Comparison of ENCODE assay signal across 15 cellular contexts in the genomic region with DNA sequence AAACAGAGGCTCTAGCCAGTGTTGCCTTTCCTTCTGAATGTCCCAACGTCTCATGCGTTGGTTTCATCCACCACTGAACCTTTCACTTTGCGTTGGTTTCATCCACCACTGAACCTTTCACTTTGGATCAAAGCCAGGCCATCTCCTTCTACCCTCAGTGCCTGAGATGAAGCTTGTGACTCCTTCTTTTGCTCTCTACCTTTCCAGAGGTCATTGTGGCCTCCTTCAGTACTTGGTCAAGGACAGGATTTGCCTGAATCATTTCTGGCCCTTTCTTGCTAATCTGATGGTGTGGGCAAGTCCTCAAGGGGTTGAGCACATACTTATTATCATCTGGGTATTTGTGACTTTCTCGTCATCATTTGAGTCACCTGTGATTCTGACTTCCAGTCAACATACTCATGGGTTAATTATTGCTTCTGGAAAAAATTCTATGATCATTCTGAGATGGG. TPM values are rescaled to one million over a fixed set of nuclear protein-coding genes. Genes with fewer than 3 reads are reported as not detected.
DNase-seq lines count a peak whose midpoint lies in the region; ATAC-seq lines count a peak whose summit lies in the region.
"Had no signal": no experiment of that assay in that cellular context is flagged by ENCODE, and none has a peak within 500 bp of the region (broad histone marks: within the 10 kb centered on the region; RNA-seq: fewer than 3 reads in every experiment).

No MANE protein-coding gene starts in this region.

- DNase-seq in activated naive CD4-positive, alpha-beta T cell treated with anti-CD3 and anti-CD28 coated beads, Interleukin-2, amount 50 U/mL, for 72 hours (ENCODE audit: low spot score in 2 of 2): no peak
- no peak for DNase-seq in activated naive CD4-positive, alpha-beta T cell treated with anti-CD3 and anti-CD28 coated beads, Interleukin-2, amount 10 ng/mL, durations not matched to agents 7 days and 5 days
- DNase-seq in renal cortical epithelial cell (ENCODE audit: low read depth) (peak; percentile 66), NCI-H510A (lab: John Stamatoyannopoulos, UW) (no peak)
- DNase-seq: activated B cell treated with CpG ODN at 0.5 μM for 24 hours, amniotic stem cell, Caco-2, Kasumi-1, NCI-H2081, transverse colon had no signal

- no peaks in the 10 kb centered on the region for H3K36me3 Mint-ChIP-seq in activated naive CD4-positive, alpha-beta T cell treated with anti-CD3 and anti-CD28 coated beads, Interleukin-2, amount 50 U/mL, for 72 hours
- no peaks in the 10 kb centered on the region for H3K36me3 Mint-ChIP-seq in activated naive CD4-positive, alpha-beta T cell treated with anti-CD3 and anti-CD28 coated beads, Interleukin-2, amount 10 ng/mL, durations not matched to agents 7 days and 5 days

- ATAC-seq in activated naive CD4-positive, alpha-beta T cell treated with anti-CD3 and anti-CD28 coated beads, Interleukin-2, amount 50 U/mL, for 72 hours: peak; percentile 64 to 70
- ATAC-seq in HG02623 (IDR thresholded peaks at IDR 0.05; ENCODE audit: unreplicated experiment) (peak; percentile 57), HG03354 (IDR thresholded peaks at IDR 0.05; ENCODE audit: poor library complexity, severe bottlenecking, unreplicated experiment) (peak; percentile 92), GM18858 (IDR thresholded peaks at IDR 0.05; ENCODE audit: unreplicated experiment) (no peak), GM19455 (IDR thresholded peaks at IDR 0.05; ENCODE audit: unreplicated experiment) (no peak)
- ATAC-seq: A549 had no signal

- no peak overlapping the region for H3K27ac Mint-ChIP-seq in activated naive CD4-positive, alpha-beta T cell treated with anti-CD3 and anti-CD28 coated beads, Interleukin-2, amount 50 U/mL, for 72 hours
- no peak overlapping the region for H3K27ac Mint-ChIP-seq in activated naive CD4-positive, alpha-beta T cell treated with anti-CD3 and anti-CD28 coated beads, Interleukin-2, amount 10 ng/mL, durations not matched to agents 7 days and 5 days
- H3K27ac Mint-ChIP-seq: activated B cell treated with CpG ODN at 0.5 μM for 24 hours had no signal

- H3K4me3 Mint-ChIP-seq in activated naive CD4-positive, alpha-beta T cell treated with anti-CD3 and anti-CD28 coated beads, Interleukin-2, amount 10 ng/mL, durations not matched to agents 7 days and 5 days: no peak overlapping the region
- H3K4me3 Mint-ChIP-seq: activated B cell treated with CpG ODN at 0.5 μM for 24 hours had no signal

- peaks cover 22% of the 10 kb centered on the region for H3K27me3 Mint-ChIP-seq in activated naive CD4-positive, alpha-beta T cell treated with anti-CD3 and anti-CD28 coated beads, Interleukin-2, amount 10 ng/mL, durations not matched to agents 7 days and 5 days
- H3K27me3 Mint-ChIP-seq: activated B cell treated with CpG ODN at 0.5 μM for 24 hours had no signal

- CTCF ChIA-PET in activated naive CD4-positive, alpha-beta T cell treated with anti-CD3 and anti-CD28 coated beads, Interleukin-2, amount 10 ng/mL, durations not matched to agents 7 days and 5 days (lab: Charles Lee): no interaction called here

- no peaks in the 10 kb centered on the region for H3K4me1 Mint-ChIP-seq in activated naive CD4-positive, alpha-beta T cell treated with anti-CD3 and anti-CD28 coated beads, Interleukin-2, amount 10 ng/mL, durations not matched to agents 7 days and 5 days

- H3K9me3 Mint-ChIP-seq in activated naive CD4-positive, alpha-beta T cell treated with anti-CD3 and anti-CD28 coated beads, Interleukin-2, amount 50 U/mL, for 72 hours: peaks cover 0 to 8% of the 10 kb centered on the region in 2 donors
- H3K9me3 Mint-ChIP-seq in activated naive CD4-positive, alpha-beta T cell treated with anti-CD3 and anti-CD28 coated beads, Interleukin-2, amount 10 ng/mL, durations not matched to agents 7 days and 5 days: no peaks in the 10 kb centered on the region
- H3K9me3 Mint-ChIP-seq: activated B cell treated with CpG ODN at 0.5 μM for 24 hours had no signal

RNA-seq across cellular contexts. Expression of gene SELENOT, which starts 50.0 kb away (rescaled TPM):
- 10 to 100 TPM; 84.6 to 87.9 TPM for total RNA-seq in activated naive CD4-positive, alpha-beta T cell treated with anti-CD3 and anti-CD28 coated beads, Interleukin-2, amount 50 U/mL, for 72 hours
- total RNA-seq in renal cortical epithelial cell: 220 and 334 TPM in 2 replicates

RNA-seq across cellular contexts. Expression of gene ERICH6, which starts 50.6 kb away (rescaled TPM):
- total RNA-seq in activated naive CD4-positive, alpha-beta T cell treated with anti-CD3 and anti-CD28 coated beads, Interleukin-2, amount 50 U/mL, for 72 hours: not detected
- 0.35 TPM in 1 of 2 replicates, not detected in the other for total RNA-seq in renal cortical epithelial cell
- total RNA-seq: activated B cell treated with CpG ODN at 0.5 μM for 24 hours, Caco-2, transverse colon had no signal

Comparison
In these comparisons a context has a peak if more than half of its experiments do, and no peak if none do; other contexts are left out.
1. ATAC-seq: peak in activated naive CD4-positive, alpha-beta T cell treated with anti-CD3 and anti-CD28 coated beads, Interleukin-2, amount 50 U/mL, for 72 hours (2 of 2), HG02623 (single experiment) and HG03354 (single experiment); none in GM18858 (single experiment) and GM19455 (single experiment).